In genomic region chr10:32445740-32446615, GRCh38 we compare ENCODE assay signal across 1 cellular context.
A peak's percentile ranks its signal among the peaks of the same experiment; 100 is the strongest.
TF ChIP-seq lines count a peak whose summit lies in the region.

TSS of gene CCDC7 (plus strand) at chr10:32446140. CDS start at chr10:32451643, 5,503 bp downstream.

TF ChIP-seq in GM12878, 131 proteins besides CTCF, POLR2A, EP300 and RAD21 (continued from another document and continues in another):
- no peak for TF ChIP-seq ZBTB11 (CRISPR knock-in tag; IDR thresholded peaks at IDR 0.05)
- TF ChIP-seq TAF1 (IDR thresholded peaks at IDR 0.05; ENCODE audit: borderline replicate concordance, low read depth, low read length): peak; percentile 82; the same call in 1 of the 2 replicates
- peak; percentile 71; the same call in 1 of the 2 replicates for TF ChIP-seq SIN3A (IDR thresholded peaks at IDR 0.05; ENCODE audit: low read depth, low read length)
- TF ChIP-seq NFYA (IDR thresholded peaks at IDR 0.05; ENCODE audit: borderline replicate concordance, low read depth, low read length): no peak
- peak; percentile 23; the same call in 1 of the 2 replicates for TF ChIP-seq PAX5 (IDR thresholded peaks at IDR 0.05; ENCODE audit: borderline replicate concordance, low read depth, low read length)
- TF ChIP-seq EZH2 (IDR thresholded peaks at IDR 0.05; ENCODE audit: borderline replicate concordance, control insufficient read depth, low read depth, low read length): no peak
- peak; percentile 51 for TF ChIP-seq HCFC1 (IDR thresholded peaks at IDR 0.05; ENCODE audit: low read length)
- TF ChIP-seq NR2C2 (IDR thresholded peaks at IDR 0.05; ENCODE audit: borderline replicate concordance, control insufficient read depth, insufficient read length, low read depth): no peak
- 0 out of 2 replicates have a peak, but pooled peaks have one; percentile 24 for TF ChIP-seq MEF2A (IDR thresholded peaks at IDR 0.05; ENCODE audit: insufficient read depth, low read depth, low read length)
- TF ChIP-seq TCF12 (IDR thresholded peaks at IDR 0.05; ENCODE audit: low read depth, low read length): 0 out of 2 replicates have a peak, but pooled peaks have one; percentile 24
- TF ChIP-seq NFXL1 (IDR thresholded peaks at IDR 0.05; ENCODE audit: borderline replicate concordance): 0 out of 2 replicates have a peak, but pooled peaks have one; percentile 59
- no peak for TF ChIP-seq CHD2 (IDR thresholded peaks at IDR 0.05; ENCODE audit: borderline replicate concordance, low read depth, low read length)
- TF ChIP-seq, protein P1, sequence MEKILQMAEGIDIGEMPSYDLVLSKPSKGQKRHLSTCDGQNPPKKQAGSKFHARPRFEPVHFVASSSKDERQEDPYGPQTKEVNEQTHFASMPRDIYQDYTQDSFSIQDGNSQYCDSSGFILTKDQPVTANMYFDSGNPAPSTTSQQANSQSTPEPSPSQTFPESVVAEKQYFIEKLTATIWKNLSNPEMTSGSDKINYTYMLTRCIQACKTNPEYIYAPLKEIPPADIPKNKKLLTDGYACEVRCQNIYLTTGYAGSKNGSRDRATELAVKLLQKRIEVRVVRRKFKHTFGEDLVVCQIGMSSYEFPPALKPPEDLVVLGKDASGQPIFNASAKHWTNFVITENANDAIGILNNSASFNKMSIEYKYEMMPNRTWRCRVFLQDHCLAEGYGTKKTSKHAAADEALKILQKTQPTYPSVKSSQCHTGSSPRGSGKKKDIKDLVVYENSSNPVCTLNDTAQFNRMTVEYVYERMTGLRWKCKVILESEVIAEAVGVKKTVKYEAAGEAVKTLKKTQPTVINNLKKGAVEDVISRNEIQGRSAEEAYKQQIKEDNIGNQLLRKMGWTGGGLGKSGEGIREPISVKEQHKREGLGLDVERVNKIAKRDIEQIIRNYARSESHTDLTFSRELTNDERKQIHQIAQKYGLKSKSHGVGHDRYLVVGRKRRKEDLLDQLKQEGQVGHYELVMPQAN (conservative IDR thresholded peaks at IDR 0.05): peak; percentile 50
- TF ChIP-seq IKZF2 (IDR thresholded peaks at IDR 0.05): peak; percentile 71 to 76
- TF ChIP-seq ZZZ3 (IDR thresholded peaks at IDR 0.05; ENCODE audit: control insufficient read depth, insufficient read length, low read depth): no peak
- no peak for TF ChIP-seq KDM1A (IDR thresholded peaks at IDR 0.05; ENCODE audit: borderline replicate concordance)
- TF ChIP-seq JUND (IDR thresholded peaks at IDR 0.05; ENCODE audit: low read depth, low read length): no peak
- no peak for TF ChIP-seq USF2 (IDR thresholded peaks at IDR 0.05; ENCODE audit: borderline replicate concordance, low read depth, low read length)
- TF ChIP-seq ZNF274 (IDR thresholded peaks at IDR 0.05; ENCODE audit: insufficient read depth, insufficient read length): no peak
- TF ChIP-seq, protein P2, sequence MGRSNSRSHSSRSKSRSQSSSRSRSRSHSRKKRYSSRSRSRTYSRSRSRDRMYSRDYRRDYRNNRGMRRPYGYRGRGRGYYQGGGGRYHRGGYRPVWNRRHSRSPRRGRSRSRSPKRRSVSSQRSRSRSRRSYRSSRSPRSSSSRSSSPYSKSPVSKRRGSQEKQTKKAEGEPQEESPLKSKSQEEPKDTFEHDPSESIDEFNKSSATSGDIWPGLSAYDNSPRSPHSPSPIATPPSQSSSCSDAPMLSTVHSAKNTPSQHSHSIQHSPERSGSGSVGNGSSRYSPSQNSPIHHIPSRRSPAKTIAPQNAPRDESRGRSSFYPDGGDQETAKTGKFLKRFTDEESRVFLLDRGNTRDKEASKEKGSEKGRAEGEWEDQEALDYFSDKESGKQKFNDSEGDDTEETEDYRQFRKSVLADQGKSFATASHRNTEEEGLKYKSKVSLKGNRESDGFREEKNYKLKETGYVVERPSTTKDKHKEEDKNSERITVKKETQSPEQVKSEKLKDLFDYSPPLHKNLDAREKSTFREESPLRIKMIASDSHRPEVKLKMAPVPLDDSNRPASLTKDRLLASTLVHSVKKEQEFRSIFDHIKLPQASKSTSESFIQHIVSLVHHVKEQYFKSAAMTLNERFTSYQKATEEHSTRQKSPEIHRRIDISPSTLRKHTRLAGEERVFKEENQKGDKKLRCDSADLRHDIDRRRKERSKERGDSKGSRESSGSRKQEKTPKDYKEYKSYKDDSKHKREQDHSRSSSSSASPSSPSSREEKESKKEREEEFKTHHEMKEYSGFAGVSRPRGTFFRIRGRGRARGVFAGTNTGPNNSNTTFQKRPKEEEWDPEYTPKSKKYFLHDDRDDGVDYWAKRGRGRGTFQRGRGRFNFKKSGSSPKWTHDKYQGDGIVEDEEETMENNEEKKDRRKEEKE (IDR thresholded peaks at IDR 0.05): 0 out of 2 replicates have a peak, but pooled peaks have one; percentile 14
- peak; percentile 53; the same call in 1 of the 2 replicates for TF ChIP-seq DPF2 (IDR thresholded peaks at IDR 0.05)
- 0 out of 2 replicates have a peak, but pooled peaks have one; percentile 4 for TF ChIP-seq NRF1 (conservative IDR thresholded peaks at IDR 0.05; ENCODE audit: low read depth, low read length)
- TF ChIP-seq SMAD5 (IDR thresholded peaks at IDR 0.05; ENCODE audit: low read depth): peak; percentile 90
- no peak for TF ChIP-seq FOS (IDR thresholded peaks at IDR 0.05; ENCODE audit: borderline replicate concordance, extremely low read depth, insufficient read length)
- no peak for TF ChIP-seq SP1 (IDR thresholded peaks at IDR 0.05; ENCODE audit: low read depth, low read length)
- TF ChIP-seq, protein P3, sequence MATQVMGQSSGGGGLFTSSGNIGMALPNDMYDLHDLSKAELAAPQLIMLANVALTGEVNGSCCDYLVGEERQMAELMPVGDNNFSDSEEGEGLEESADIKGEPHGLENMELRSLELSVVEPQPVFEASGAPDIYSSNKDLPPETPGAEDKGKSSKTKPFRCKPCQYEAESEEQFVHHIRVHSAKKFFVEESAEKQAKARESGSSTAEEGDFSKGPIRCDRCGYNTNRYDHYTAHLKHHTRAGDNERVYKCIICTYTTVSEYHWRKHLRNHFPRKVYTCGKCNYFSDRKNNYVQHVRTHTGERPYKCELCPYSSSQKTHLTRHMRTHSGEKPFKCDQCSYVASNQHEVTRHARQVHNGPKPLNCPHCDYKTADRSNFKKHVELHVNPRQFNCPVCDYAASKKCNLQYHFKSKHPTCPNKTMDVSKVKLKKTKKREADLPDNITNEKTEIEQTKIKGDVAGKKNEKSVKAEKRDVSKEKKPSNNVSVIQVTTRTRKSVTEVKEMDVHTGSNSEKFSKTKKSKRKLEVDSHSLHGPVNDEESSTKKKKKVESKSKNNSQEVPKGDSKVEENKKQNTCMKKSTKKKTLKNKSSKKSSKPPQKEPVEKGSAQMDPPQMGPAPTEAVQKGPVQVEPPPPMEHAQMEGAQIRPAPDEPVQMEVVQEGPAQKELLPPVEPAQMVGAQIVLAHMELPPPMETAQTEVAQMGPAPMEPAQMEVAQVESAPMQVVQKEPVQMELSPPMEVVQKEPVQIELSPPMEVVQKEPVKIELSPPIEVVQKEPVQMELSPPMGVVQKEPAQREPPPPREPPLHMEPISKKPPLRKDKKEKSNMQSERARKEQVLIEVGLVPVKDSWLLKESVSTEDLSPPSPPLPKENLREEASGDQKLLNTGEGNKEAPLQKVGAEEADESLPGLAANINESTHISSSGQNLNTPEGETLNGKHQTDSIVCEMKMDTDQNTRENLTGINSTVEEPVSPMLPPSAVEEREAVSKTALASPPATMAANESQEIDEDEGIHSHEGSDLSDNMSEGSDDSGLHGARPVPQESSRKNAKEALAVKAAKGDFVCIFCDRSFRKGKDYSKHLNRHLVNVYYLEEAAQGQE (IDR thresholded peaks at IDR 0.05; ENCODE audit: low read depth, low read length): 0 out of 2 replicates have a peak, but pooled peaks have one; percentile 23
- peak; percentile 29; the same call in 1 of the 2 replicates for TF ChIP-seq MLLT1 (IDR thresholded peaks at IDR 0.05)
- peak; percentile 72 for TF ChIP-seq CBFB (IDR thresholded peaks at IDR 0.05; ENCODE audit: low read depth)
- TF ChIP-seq ELK1 (IDR thresholded peaks at IDR 0.05; ENCODE audit: low read depth, low read length): 0 out of 2 replicates have a peak, but pooled peaks have one; percentile 46
- TF ChIP-seq SREBF2 (IDR thresholded peaks at IDR 0.05; ENCODE audit: low read length): no peak; the same call in 1 of the 2 replicates
- no peak for TF ChIP-seq KLF5 (IDR thresholded peaks at IDR 0.05; ENCODE audit: partially characterized antibody)
- TF ChIP-seq NBN (IDR thresholded peaks at IDR 0.05): peak; percentile 62; the same call in 1 of the 2 replicates
- peak; percentile 47; the same call in 1 of the 2 replicates for TF ChIP-seq MYB (IDR thresholded peaks at IDR 0.05; ENCODE audit: borderline replicate concordance, low read depth, low read length)
- TF ChIP-seq MYC (IDR thresholded peaks at IDR 0.05; ENCODE audit: insufficient read depth, insufficient read length, insufficient replicate concordance, low read length, severe bottlenecking): peak; percentile 66
- TF ChIP-seq, protein P4, sequence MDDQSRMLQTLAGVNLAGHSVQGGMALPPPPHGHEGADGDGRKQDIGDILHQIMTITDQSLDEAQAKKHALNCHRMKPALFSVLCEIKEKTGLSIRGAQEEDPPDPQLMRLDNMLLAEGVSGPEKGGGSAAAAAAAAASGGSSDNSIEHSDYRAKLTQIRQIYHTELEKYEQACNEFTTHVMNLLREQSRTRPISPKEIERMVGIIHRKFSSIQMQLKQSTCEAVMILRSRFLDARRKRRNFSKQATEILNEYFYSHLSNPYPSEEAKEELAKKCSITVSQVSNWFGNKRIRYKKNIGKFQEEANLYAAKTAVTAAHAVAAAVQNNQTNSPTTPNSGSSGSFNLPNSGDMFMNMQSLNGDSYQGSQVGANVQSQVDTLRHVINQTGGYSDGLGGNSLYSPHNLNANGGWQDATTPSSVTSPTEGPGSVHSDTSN (IDR thresholded peaks at IDR 0.05; ENCODE audit: insufficient replicate concordance, low read depth, low read length): no peak
- TF ChIP-seq NFIC (IDR thresholded peaks at IDR 0.05; ENCODE audit: low read depth, low read length): 0 out of 2 replicates have a peak, but pooled peaks have one; percentile 43
- 0 out of 2 replicates have a peak, but pooled peaks have one; percentile 63 for TF ChIP-seq BACH1 (IDR thresholded peaks at IDR 0.05; ENCODE audit: borderline replicate concordance)
- TF ChIP-seq TCF3 (IDR thresholded peaks at IDR 0.05; ENCODE audit: borderline replicate concordance, insufficient read depth, low read depth, low read length): no peak; the same call in 1 of the 2 replicates
- TF ChIP-seq KAT2A (conservative IDR thresholded peaks at IDR 0.05; ENCODE audit: control insufficient read depth, low read depth, low read length): no peak
- TF ChIP-seq BMI1 (IDR thresholded peaks at IDR 0.05; ENCODE audit: borderline replicate concordance): no peak
- TF ChIP-seq WRNIP1 (IDR thresholded peaks at IDR 0.05; ENCODE audit: borderline replicate concordance, low read depth, low read length): 0 out of 2 replicates have a peak, but pooled peaks have one; percentile 51
- peak; percentile 86; the same call in 1 of the 2 replicates for TF ChIP-seq POLR2AphosphoS2 (IDR thresholded peaks at IDR 0.05; ENCODE audit: low read depth, low read length)
